Comparison of ENCODE assay signal across 24 cellular contexts in genomic region chr12:1881301-1881700, GRCh38. TPM values are rescaled to one million over a fixed set of nuclear protein-coding genes. Genes with fewer than 3 reads are reported as not detected.
"Had no signal": no experiment of that assay in that cellular context is flagged by ENCODE, and none has a peak within 500 bp of the region (broad histone marks: within the 10 kb centered on the region; RNA-seq: fewer than 3 reads in every experiment).

No MANE protein-coding gene starts in this region.

- H3K4me3 Mint-ChIP-seq: activated CD4-positive, alpha-beta memory T cell treated with anti-CD3 and anti-CD28 coated beads, Interleukin-2, amount 10 ng/mL, durations not matched to agents 7 days and 5 days; activated CD4-positive, alpha-beta T cell treated with anti-CD3 and anti-CD28 coated beads for 36 hours; activated naive CD4-positive, alpha-beta T cell treated with anti-CD3 and anti-CD28 coated beads, Interleukin-2, amount 10 ng/mL, durations not matched to agents 7 days and 5 days; nephron progenitor cell; stimulated activated effector memory CD8-positive, alpha-beta T cell treated with anti-CD3 and anti-CD28 coated beads, Interleukin-12 subunit alpha, Interleukin-12 subunit beta, amount 100 ng/mL, for 72 hours; stimulated activated naive CD8-positive, alpha-beta T cell treated with anti-CD3 and anti-CD28 coated beads, Interleukin-15, amount 100 ng/mL, for 72 hours; WTC11 had no signal

- H3K27ac Mint-ChIP-seq: activated CD4-positive, alpha-beta memory T cell treated with anti-CD3 and anti-CD28 coated beads, Interleukin-2, amount 10 ng/mL, durations not matched to agents 7 days and 5 days; activated CD4-positive, alpha-beta T cell treated with anti-CD3 and anti-CD28 coated beads for 36 hours; activated naive CD4-positive, alpha-beta T cell treated with anti-CD3 and anti-CD28 coated beads, Interleukin-2, amount 10 ng/mL, durations not matched to agents 7 days and 5 days; nephron progenitor cell; stimulated activated effector memory CD8-positive, alpha-beta T cell treated with anti-CD3 and anti-CD28 coated beads, Interleukin-12 subunit alpha, Interleukin-12 subunit beta, amount 100 ng/mL, for 72 hours; stimulated activated naive CD8-positive, alpha-beta T cell treated with anti-CD3 and anti-CD28 coated beads, Interleukin-15, amount 100 ng/mL, for 72 hours; WTC11 had no signal

- DNase-seq: activated CD4-positive, alpha-beta T cell treated with anti-CD3 and anti-CD28 coated beads for 36 hours; activated naive CD4-positive, alpha-beta T cell treated with anti-CD3 and anti-CD28 coated beads, Interleukin-2, amount 10 ng/mL, durations not matched to agents 7 days and 5 days; activated T-cell treated with anti-CD3 and anti-CD28 coated beads, Interleukin-2, amount 50 U/mL, for 48 hours; amygdala; dermis blood vessel endothelial cell; effector memory CD4-positive, alpha-beta T cell; hippocampal formation; left colon; mesenchymal stem cell; mucosa of descending colon; nephron progenitor cell; nucleus accumbens; small intestine; stimulated activated CD4-positive, alpha-beta T cell treated with anti-CD3 and anti-CD28 coated beads, Interleukin-2, amount 100 ng/mL, for 24 hours; stimulated activated naive CD8-positive, alpha-beta T cell treated with anti-CD3 and anti-CD28 coated beads, Interleukin-15, amount 100 ng/mL, for 72 hours; T-helper 9 cell had no signal

- H3K4me1 Mint-ChIP-seq: activated CD4-positive, alpha-beta memory T cell treated with anti-CD3 and anti-CD28 coated beads, Interleukin-2, amount 10 ng/mL, durations not matched to agents 7 days and 5 days; activated CD4-positive, alpha-beta T cell treated with anti-CD3 and anti-CD28 coated beads for 36 hours; activated naive CD4-positive, alpha-beta T cell treated with anti-CD3 and anti-CD28 coated beads, Interleukin-2, amount 10 ng/mL, durations not matched to agents 7 days and 5 days; stimulated activated effector memory CD8-positive, alpha-beta T cell treated with anti-CD3 and anti-CD28 coated beads, Interleukin-12 subunit alpha, Interleukin-12 subunit beta, amount 100 ng/mL, for 72 hours; stimulated activated naive CD8-positive, alpha-beta T cell treated with anti-CD3 and anti-CD28 coated beads, Interleukin-15, amount 100 ng/mL, for 72 hours; WTC11 had no signal

- H3K27me3 Mint-ChIP-seq: activated naive CD4-positive, alpha-beta T cell treated with anti-CD3 and anti-CD28 coated beads, Interleukin-2, amount 10 ng/mL, durations not matched to agents 7 days and 5 days had no signal

- H3K36me3 Mint-ChIP-seq: activated naive CD4-positive, alpha-beta T cell treated with anti-CD3 and anti-CD28 coated beads, Interleukin-2, amount 10 ng/mL, durations not matched to agents 7 days and 5 days; stimulated activated effector memory CD8-positive, alpha-beta T cell treated with anti-CD3 and anti-CD28 coated beads, Interleukin-12 subunit alpha, Interleukin-12 subunit beta, amount 100 ng/mL, for 72 hours; WTC11 had no signal

- H3K9me3 Mint-ChIP-seq: activated CD4-positive, alpha-beta memory T cell treated with anti-CD3 and anti-CD28 coated beads, Interleukin-2, amount 10 ng/mL, durations not matched to agents 7 days and 5 days; activated naive CD4-positive, alpha-beta T cell treated with anti-CD3 and anti-CD28 coated beads, Interleukin-2, amount 10 ng/mL, durations not matched to agents 7 days and 5 days; stimulated activated effector memory CD8-positive, alpha-beta T cell treated with anti-CD3 and anti-CD28 coated beads, Interleukin-12 subunit alpha, Interleukin-12 subunit beta, amount 100 ng/mL, for 72 hours; stimulated activated naive CD8-positive, alpha-beta T cell treated with anti-CD3 and anti-CD28 coated beads, Interleukin-15, amount 100 ng/mL, for 72 hours; WTC11 had no signal

- FAIRE-seq: endothelial cell of umbilical vein, frontal cortex, islet of Langerhans, small intestine had no signal

- ATAC-seq: activated CD4-positive, alpha-beta T cell treated with anti-CD3 and anti-CD28 coated beads for 36 hours; esophagus mucosa; left colon; mucosa of descending colon; sciatic nerve; stimulated activated effector memory CD8-positive, alpha-beta T cell treated with anti-CD3 and anti-CD28 coated beads, Interleukin-12 subunit alpha, Interleukin-12 subunit beta, amount 100 ng/mL, for 72 hours; stimulated activated naive CD8-positive, alpha-beta T cell treated with anti-CD3 and anti-CD28 coated beads, Interleukin-15, amount 100 ng/mL, for 72 hours; WTC11 had no signal

RNA-seq across cellular contexts. Expression of gene CACNA2D4, which starts 37.2 kb away (rescaled TPM):
- total RNA-seq: frontal cortex had no signal
